Comparison of ENCODE assay signal across 12 cellular contexts in the genomic region with DNA sequence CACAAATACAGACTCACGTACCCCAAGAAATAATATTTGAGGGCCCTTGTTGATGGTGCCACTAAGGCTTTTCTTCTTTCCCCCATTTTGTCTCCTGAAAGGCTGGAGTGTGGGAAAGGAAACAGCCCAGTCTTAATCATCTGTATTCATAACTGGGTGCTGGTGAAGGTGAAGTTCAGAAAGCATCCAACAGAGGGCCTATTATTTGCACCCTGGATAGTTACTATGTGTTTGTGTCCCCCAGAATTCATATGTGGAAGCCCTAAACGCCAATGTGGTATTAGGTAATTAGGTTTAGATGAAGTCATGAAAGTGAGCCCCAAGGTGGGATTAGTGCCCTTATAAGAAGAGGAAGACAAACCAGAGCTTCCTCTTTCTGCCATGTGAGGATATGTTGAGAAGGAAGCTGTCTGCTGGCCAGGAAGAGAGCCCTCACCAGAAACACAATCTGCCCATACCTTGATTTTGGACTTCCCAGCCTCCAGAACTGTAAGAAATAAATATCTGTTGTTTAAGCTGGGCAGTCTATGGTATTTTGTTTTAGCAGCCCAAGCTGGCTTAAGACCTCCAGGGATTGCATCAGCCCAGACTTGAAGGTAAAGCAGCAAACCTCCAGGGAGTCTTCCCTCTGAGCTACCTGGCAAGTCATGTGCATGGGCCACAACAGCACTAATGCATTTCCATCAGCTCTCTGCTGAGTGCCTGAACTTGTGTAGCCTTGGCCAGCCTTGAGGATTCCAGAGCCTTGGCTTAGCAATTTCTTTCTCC.
DNase-seq lines count a peak whose midpoint lies in the region; ATAC-seq and TF ChIP-seq lines count a peak whose summit lies in the region.
"Had no signal": no experiment of that assay in that cellular context is flagged by ENCODE, and none has a peak within 500 bp of the region (broad histone marks: within the 10 kb centered on the region; RNA-seq: fewer than 3 reads in every experiment).

No MANE protein-coding gene starts in this region.

- 0 out of 2 replicates have a peak overlapping the region, but pooled peaks have one; percentile 23 for H3K27ac ChIP-seq in BLaER1
- H3K27ac ChIP-seq in naive thymus-derived CD4-positive, alpha-beta T cell (ENCODE audit: low read depth, low read length), result no peak overlapping the region
- H3K27ac ChIP-seq: spleen had no signal

- DNase-seq in HCEC 1CT, result peak; percentile 11
- DNase-seq in RKO (ENCODE audit: low spot score), result peak; percentile 21
- DNase-seq in fibroblast of mammary gland (ENCODE audit: low read depth), result no peak
- DNase-seq in foreskin fibroblast, result no peak
- DNase-seq in naive thymus-derived CD4-positive, alpha-beta T cell, result no peak
- DNase-seq: activated CD4-positive, alpha-beta T cell treated with anti-CD3 and anti-CD28 coated beads, Interleukin-2, amount 50 U/mL, for 48 hours; mesenchymal stem cell; spleen; stimulated activated naive CD4-positive, alpha-beta T cell treated with Interleukin-2 at 50 U/mL for 16 hours had no signal

- H3K27me3 ChIP-seq in BLaER1, result no peaks in the 10 kb centered on the region
- no peaks in the 10 kb centered on the region for H3K27me3 ChIP-seq in naive thymus-derived CD4-positive, alpha-beta T cell (ENCODE audit: control insufficient read depth in 2 of 2, insufficient read depth in 2 of 2, low read length in 2 of 2)
- H3K27me3 ChIP-seq: spleen had no signal

- H3K4me1 Mint-ChIP-seq in naive thymus-derived CD4-positive, alpha-beta T cell, result peaks cover 0 to 18% (median 5%) of the 10 kb centered on the region in 7 donors

- H3K4me2 ChIP-seq in BLaER1, result no peak overlapping the region

- H3K9me3 Mint-ChIP-seq in naive thymus-derived CD4-positive, alpha-beta T cell, result peaks cover 0 to 4% (median 0%) of the 10 kb centered on the region in 11 donors

- no peak overlapping the region for H3K27ac Mint-ChIP-seq in naive thymus-derived CD4-positive, alpha-beta T cell

- intact Hi-C loops in naive thymus-derived CD4-positive, alpha-beta T cell (cut with micrococcal nuclease), result no loop called here

- H3K9ac ChIP-seq in BLaER1, result no peak overlapping the region

- H3K36me3 Mint-ChIP-seq in naive thymus-derived CD4-positive, alpha-beta T cell, result peaks cover 0 to 10% (median 0%) of the 10 kb centered on the region in 5 donors

- no peaks in the 10 kb centered on the region for H4K20me1 ChIP-seq in BLaER1

- H3K36me3 ChIP-seq in BLaER1, result no peaks in the 10 kb centered on the region
- H3K36me3 ChIP-seq in naive thymus-derived CD4-positive, alpha-beta T cell (ENCODE audit: control insufficient read depth in 2 of 3, insufficient read depth in 3 of 3, low read length in 3 of 3), result no peaks in the 10 kb centered on the region
- H3K36me3 ChIP-seq: spleen had no signal

- POLR2A ChIA-PET in naive thymus-derived CD4-positive, alpha-beta T cell (lab: Charles Lee), result no interaction called here

- TF ChIP-seq CTCF in fibroblast of mammary gland (conservative IDR thresholded peaks at IDR 0.05; ENCODE audit: control insufficient read depth, insufficient read depth, low read depth, low read length), result peak; percentile 30
- no peak for TF ChIP-seq CTCF in foreskin fibroblast (IDR thresholded peaks at IDR 0.05; ENCODE audit: low read depth, low read length)

- H3K4me1 ChIP-seq in BLaER1, result peaks cover 15% of the 10 kb centered on the region; the same call in 1 of the 2 replicates
- peaks cover 3 to 6% of the 10 kb centered on the region in 2 donors for H3K4me1 ChIP-seq in naive thymus-derived CD4-positive, alpha-beta T cell (ENCODE audit: control insufficient read depth in 2 of 2, insufficient read depth in 2 of 2, low read length in 2 of 2)

- ATAC-seq in naive thymus-derived CD4-positive, alpha-beta T cell, result no peak
- ATAC-seq in HG02642 (IDR thresholded peaks at IDR 0.05; ENCODE audit: poor library complexity, unreplicated experiment), result no peak
- no peak for ATAC-seq in HG03469 (IDR thresholded peaks at IDR 0.05; ENCODE audit: unreplicated experiment)

- CTCF ChIA-PET in naive thymus-derived CD4-positive, alpha-beta T cell (lab: Charles Lee), result no interaction called here

- peaks cover 39% of the 10 kb centered on the region for H3K9me3 ChIP-seq in BLaER1
- H3K9me3 ChIP-seq in naive thymus-derived CD4-positive, alpha-beta T cell (ENCODE audit: control insufficient read depth in 2 of 3, low read length in 3 of 3), result no peaks in the 10 kb centered on the region

- H3K4me3 Mint-ChIP-seq in naive thymus-derived CD4-positive, alpha-beta T cell, result no peak overlapping the region

- H3K4me3 ChIP-seq in BLaER1 (no peak overlapping the region), fibroblast of mammary gland (ENCODE audit: control insufficient read depth, low read depth, low read length) (no peak overlapping the region), foreskin fibroblast (ENCODE audit: low read depth in 1 of 2, low read length in 2 of 2) (no peak overlapping the region)
- no peak overlapping the region for H3K4me3 ChIP-seq in naive thymus-derived CD4-positive, alpha-beta T cell (ENCODE audit: low read length)
- H3K4me3 ChIP-seq: spleen had no signal

- H3K27me3 Mint-ChIP-seq in naive thymus-derived CD4-positive, alpha-beta T cell, result peaks cover 0 to 34% (median 9%) of the 10 kb centered on the region in 5 donors

Comparison
In these comparisons a context has a peak if more than half of its experiments do, and no peak if none do; other contexts are left out.
1. DNase-seq: peak in HCEC 1CT (single experiment) and RKO (single experiment); none in fibroblast of mammary gland (single experiment), foreskin fibroblast (0 of 2) and naive thymus-derived CD4-positive, alpha-beta T cell (0 of 9).